27 cellular contexts compared by ENCODE assay signal in genomic region chr5:168350315-168350714, GRCh38. TPM values are rescaled to one million over a fixed set of nuclear protein-coding genes. Genes with fewer than 3 reads are reported as not detected.
"Had no signal": no experiment of that assay in that cellular context is flagged by ENCODE, and none has a peak within 500 bp of the region (broad histone marks: within the 10 kb centered on the region; RNA-seq: fewer than 3 reads in every experiment).

No MANE protein-coding gene starts in this region.

- H3K4me3 Mint-ChIP-seq: IgD-negative memory B cell had no signal

- H3K9me3 ChIP-seq: Peyer's patch, SJCRH30 had no signal

- H3K4me2 ChIP-seq: KMS-11 had no signal

- H3K4me3 ChIP-seq: K562, PC-9, Peyer's patch, SJCRH30, SK-N-MC had no signal

- H3K27ac ChIP-seq: HL-60, KMS-11, PC-9, Peyer's patch, SJCRH30, SK-N-MC had no signal

- DNase-seq: Kasumi-1; MM.1S; NCI-H1092 treated with DMSO at 0.1 percent for 48 hours; NCI-H1436; NCI-H187; NCI-H2029; NCI-H2081 treated with DMSO at 0.1 percent for 48 hours; NCI-H2171; NCI-H226; NCI-H446; NCI-H510A; NCI-H524 treated with DMSO at 0.1 percent for 48 hours; NCI-H69; NCI-H774; NK-92 treated with Interleukin-12 subunit alpha and Interleukin-12 subunit beta, amount 100 ng/mL, for 24 hours; PC-9; Peyer's patch; SHP77 treated with DMSO at 0.1 percent for 48 hours; SJCRH30 had no signal

- H3K27me3 ChIP-seq: Peyer's patch, SJCRH30 had no signal

- H3K4me1 ChIP-seq: Peyer's patch, SJCRH30 had no signal

- H2AFZ ChIP-seq: PC-9 had no signal

- H3K36me3 ChIP-seq: Peyer's patch, SJCRH30 had no signal

- FAIRE-seq: K562 had no signal

- H3K9ac ChIP-seq: KMS-11 had no signal

- ATAC-seq: K562, Right ventricle myocardium inferior had no signal

- H3K27ac Mint-ChIP-seq: IgD-negative memory B cell had no signal

RNA-seq across cellular contexts. Expression of gene WWC1, which starts 58.9 kb away (rescaled TPM):
- total RNA-seq: OCI-LY7; SJCRH30; T-helper 1 cell treated with Interleukin-12 subunit alpha and Interleukin-12 subunit beta and Interleukin-4 antibody, amounts not matched to agents 30 ng/mL and 1 ng/mL, for 36 hours had no signal
